26 cellular contexts compared by ENCODE assay signal in genomic region chr6:128357391-128358110, GRCh38.
"Had no signal": no experiment of that assay in that cellular context is flagged by ENCODE, and none has a peak within 500 bp of the region (broad histone marks: within the 10 kb centered on the region; RNA-seq: fewer than 3 reads in every experiment).

No MANE protein-coding gene starts in this region.

- H3K27me3 ChIP-seq: cardiac muscle cell, hepatocyte, neural progenitor cell, ovary, thyroid gland had no signal

- H3K4me1 ChIP-seq: neural progenitor cell, thyroid gland had no signal

- H3K27ac Mint-ChIP-seq: dendritic cell treated with granulocyte-macrophage colony-stimulating factor and Interleukin-4, amounts not matched to agents 40 ng/mL and 50 ng/mL, for 4 days; endodermal cell; natural killer cell treated with Interleukin-12 subunit alpha and Interleukin-12 subunit beta and Interleukin-15 and Interleukin-18, amount 100 ng/mL, for 72 hours; neural progenitor cell; progenitor cell of endocrine pancreas; type B pancreatic cell had no signal

- H3K9me3 Mint-ChIP-seq: dendritic cell treated with granulocyte-macrophage colony-stimulating factor and Interleukin-4, amounts not matched to agents 40 ng/mL and 50 ng/mL, for 4 days; endodermal cell; neural progenitor cell had no signal

- H3K36me3 ChIP-seq: cardiac muscle cell, neural progenitor cell, ovary, thyroid gland had no signal

- H3K9ac ChIP-seq: neural progenitor cell had no signal

- H3K4me3 ChIP-seq: cardiac muscle cell, hepatocyte, mucosa of descending colon, neural progenitor cell, ovary, thyroid gland had no signal

- FAIRE-seq: colon, endothelial cell of umbilical vein, frontal cortex, kidney, small intestine, urothelium cell line had no signal

- H3K4me2 ChIP-seq: hepatocyte, neural progenitor cell had no signal

- H3K27me3 Mint-ChIP-seq: dendritic cell treated with granulocyte-macrophage colony-stimulating factor and Interleukin-4, amounts not matched to agents 40 ng/mL and 50 ng/mL, for 4 days; progenitor cell of endocrine pancreas; type B pancreatic cell had no signal

- DNase-seq: cerebellar nuclear complex; effector CD4-positive, alpha-beta T cell; endodermal cell; erythroblast; glutamatergic neuron; kidney; left colon; mucosa of descending colon; nucleus accumbens; ovary; stimulated activated CD4-positive, alpha-beta T cell treated with anti-CD3 and anti-CD28 coated beads, Interleukin-2, amount 100 ng/mL, for 48 hours; stimulated activated naive CD4-positive, alpha-beta T cell treated with Interleukin-2 at 50 U/mL for 16 hours; thyroid gland had no signal

- H3K9me3 ChIP-seq: mucosa of descending colon, ovary, thyroid gland had no signal

- H3K36me3 Mint-ChIP-seq: natural killer cell treated with Interleukin-12 subunit alpha and Interleukin-12 subunit beta and Interleukin-15 and Interleukin-18, amount 100 ng/mL, for 72 hours; neural progenitor cell had no signal

- ATAC-seq: left colon; mucosa of descending colon; natural killer cell treated with Interleukin-12 subunit alpha and Interleukin-12 subunit beta and Interleukin-15 and Interleukin-18, amount 100 ng/mL, for 72 hours; sciatic nerve had no signal

- H3K27ac ChIP-seq: cardiac muscle cell, hepatocyte, neural progenitor cell, ovary, thyroid gland had no signal

- H3K4me3 Mint-ChIP-seq: dendritic cell treated with granulocyte-macrophage colony-stimulating factor and Interleukin-4, amounts not matched to agents 40 ng/mL and 50 ng/mL, for 4 days; endodermal cell; natural killer cell treated with Interleukin-12 subunit alpha and Interleukin-12 subunit beta and Interleukin-15 and Interleukin-18, amount 100 ng/mL, for 72 hours; neural progenitor cell; type B pancreatic cell had no signal

- H2AFZ ChIP-seq: hepatocyte, neural progenitor cell had no signal
